In the genomic region with DNA sequence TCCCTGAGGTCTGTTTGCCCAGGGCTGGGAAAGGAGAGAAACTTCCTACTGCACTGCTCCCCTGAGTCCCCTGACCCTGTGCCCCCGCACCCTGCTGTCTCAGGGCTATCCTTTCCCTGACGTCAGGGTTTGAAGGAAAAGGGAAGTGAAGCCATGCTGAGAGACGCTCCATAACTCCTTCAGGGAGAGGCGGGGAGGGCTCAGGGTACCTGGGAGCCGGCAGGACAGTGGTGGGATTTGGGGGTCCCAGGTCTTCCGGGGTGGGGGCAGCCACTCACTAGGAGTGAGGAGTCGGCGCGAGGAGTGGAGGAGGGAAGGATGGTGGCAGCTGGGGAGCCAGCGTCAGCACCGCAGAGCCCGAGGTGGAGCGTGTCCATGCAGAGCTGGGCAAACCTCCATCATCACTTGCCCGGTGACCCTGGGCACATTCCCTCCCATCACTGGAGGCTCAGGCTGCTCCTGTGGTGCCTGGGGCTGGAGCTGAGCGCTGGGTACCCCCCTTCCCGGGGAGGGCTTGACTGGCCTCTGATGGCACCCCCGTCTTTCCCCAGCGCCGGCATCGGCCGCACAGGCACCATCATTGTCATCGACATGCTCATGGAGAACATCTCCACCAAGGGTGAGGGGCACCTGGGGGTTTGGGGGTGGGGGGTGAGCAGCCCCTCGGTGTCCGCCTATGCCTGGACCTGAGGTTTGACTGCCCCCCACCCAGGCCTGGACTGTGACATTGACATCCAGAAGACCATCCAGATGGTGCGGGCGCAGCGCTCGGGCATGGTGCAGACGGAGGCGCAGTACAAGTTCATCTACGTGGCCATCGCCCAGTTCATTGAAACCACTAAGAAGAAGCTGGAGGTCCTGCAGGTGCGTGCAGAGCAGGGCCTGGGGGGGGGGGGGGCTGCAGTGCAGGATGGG, we compare ENCODE assay signal across 10 cellular contexts. TPM values are rescaled to one million over a fixed set of nuclear protein-coding genes. Genes with fewer than 3 reads are reported as not detected.
DNase-seq lines count a peak whose midpoint lies in the region; ATAC-seq and TF ChIP-seq lines count a peak whose summit lies in the region.
"Had no signal": no experiment of that assay in that cellular context is flagged by ENCODE, and none has a peak within 500 bp of the region (broad histone marks: within the 10 kb centered on the region; RNA-seq: fewer than 3 reads in every experiment).

No MANE protein-coding gene starts in this region.

- in situ Hi-C loops in G401 (cut with HindIII; ENCODE audit: low sequenced_read_pairs), result no loop called here

- no peak for DNase-seq in GM12864 (ENCODE audit: low read depth)
- DNase-seq in natural killer cell treated with Interleukin-12 subunit alpha and Interleukin-12 subunit beta and Interleukin-15 and Interleukin-18, amount 100 ng/mL, for 72 hours (ENCODE audit: low spot score), result no peak
- DNase-seq in NCI-H2107 (lab: John Stamatoyannopoulos, UW), result no peak
- DNase-seq in GM19240 (ENCODE audit: insufficient read length, low spot score), result no peak
- no peak for DNase-seq in G401 (ENCODE audit: low spot score)
- DNase-seq: NCI-H774 had no signal

- no peaks in the 10 kb centered on the region for H3K27me3 Mint-ChIP-seq in activated naive CD8-positive, alpha-beta T cell
- H3K27me3 Mint-ChIP-seq in natural killer cell treated with Interleukin-12 subunit alpha and Interleukin-12 subunit beta and Interleukin-15 and Interleukin-18, amount 100 ng/mL, for 72 hours, result no peaks in the 10 kb centered on the region

- peaks cover 84% of the 10 kb centered on the region for H3K4me1 Mint-ChIP-seq in activated naive CD8-positive, alpha-beta T cell (ENCODE audit: low read depth)
- H3K4me1 Mint-ChIP-seq in natural killer cell treated with Interleukin-12 subunit alpha and Interleukin-12 subunit beta and Interleukin-15 and Interleukin-18, amount 100 ng/mL, for 72 hours (ENCODE audit: low read depth in 2 of 2), result peaks cover 62 to 70% of the 10 kb centered on the region in 2 donors

- no peaks in the 10 kb centered on the region for H3K9me3 Mint-ChIP-seq in activated naive CD8-positive, alpha-beta T cell (ENCODE audit: low read depth)
- H3K9me3 Mint-ChIP-seq in natural killer cell treated with Interleukin-12 subunit alpha and Interleukin-12 subunit beta and Interleukin-15 and Interleukin-18, amount 100 ng/mL, for 72 hours, result no peaks in the 10 kb centered on the region
- H3K9me3 Mint-ChIP-seq: brain had no signal

- peak overlapping the region; percentile 97 for H3K4me3 Mint-ChIP-seq in activated naive CD8-positive, alpha-beta T cell
- peak overlapping the region; percentile 91 for H3K4me3 Mint-ChIP-seq in natural killer cell treated with Interleukin-12 subunit alpha and Interleukin-12 subunit beta and Interleukin-15 and Interleukin-18, amount 100 ng/mL, for 72 hours

- peaks cover 19% of the 10 kb centered on the region for H3K36me3 Mint-ChIP-seq in activated naive CD8-positive, alpha-beta T cell
- H3K36me3 Mint-ChIP-seq in natural killer cell treated with Interleukin-12 subunit alpha and Interleukin-12 subunit beta and Interleukin-15 and Interleukin-18, amount 100 ng/mL, for 72 hours, result peaks cover 4% of the 10 kb centered on the region
- H3K36me3 Mint-ChIP-seq: brain had no signal

- no peak for TF ChIP-seq CTCF in GM12864 (IDR thresholded peaks at IDR 0.05; ENCODE audit: low read depth, low read length, missing control alignments)

- ATAC-seq in HG03066 (IDR thresholded peaks at IDR 0.05; ENCODE audit: low read depth, unreplicated experiment), result peak; percentile 7
- no peak for ATAC-seq in natural killer cell treated with Interleukin-12 subunit alpha and Interleukin-12 subunit beta and Interleukin-15 and Interleukin-18, amount 100 ng/mL, for 72 hours
- ATAC-seq in GM21447 (IDR thresholded peaks at IDR 0.05; ENCODE audit: unreplicated experiment), result no peak

- H3K27ac Mint-ChIP-seq in activated naive CD8-positive, alpha-beta T cell, result peak overlapping the region; percentile 99
- H3K27ac Mint-ChIP-seq in natural killer cell treated with Interleukin-12 subunit alpha and Interleukin-12 subunit beta and Interleukin-15 and Interleukin-18, amount 100 ng/mL, for 72 hours, result peak overlapping the region; percentile 95 to 97

- peak overlapping the region; percentile 93 for H3K4me3 ChIP-seq in GM12864 (ENCODE audit: low read depth, low read length)

RNA-seq across cellular contexts. Expression of a gene that starts 8.5 kb away (rescaled TPM):
- 100 to 1,000 TPM in 1 of 2 donors, 10 to 100 TPM in 1; 71.6 to 131 TPM for total RNA-seq in natural killer cell treated with Interleukin-12 subunit alpha and Interleukin-12 subunit beta and Interleukin-15 and Interleukin-18, amount 100 ng/mL, for 72 hours
- total RNA-seq in G401 (2014; rRNA removed; shearing (Covaris generic)), result 12.1 and 16.6 TPM in 2 replicates

RNA-seq across cellular contexts. Expression of a gene that starts 10.8 kb away (rescaled TPM):
- 100 to 1,000 TPM; 227 to 350 TPM for total RNA-seq in natural killer cell treated with Interleukin-12 subunit alpha and Interleukin-12 subunit beta and Interleukin-15 and Interleukin-18, amount 100 ng/mL, for 72 hours
- total RNA-seq in G401 (2014; rRNA removed; shearing (Covaris generic)), result 667 and 679 TPM in 2 replicates

RNA-seq across cellular contexts. Expression of a gene that starts 11.1 kb away (rescaled TPM):
- 100 to 1,000 TPM in 1 of 2 donors, 10 to 100 TPM in 1; 74.9 to 141 TPM for total RNA-seq in natural killer cell treated with Interleukin-12 subunit alpha and Interleukin-12 subunit beta and Interleukin-15 and Interleukin-18, amount 100 ng/mL, for 72 hours
- 76.4 and 83.4 TPM in 2 replicates for total RNA-seq in G401 (2014; rRNA removed; shearing (Covaris generic))

RNA-seq across cellular contexts. Expression of a gene that starts 15.8 kb away (rescaled TPM):
- 100 to 1,000 TPM in 1 of 2 donors, 10 to 100 TPM in 1; 89.7 to 106 TPM for total RNA-seq in natural killer cell treated with Interleukin-12 subunit alpha and Interleukin-12 subunit beta and Interleukin-15 and Interleukin-18, amount 100 ng/mL, for 72 hours
- total RNA-seq in G401 (2014; rRNA removed; shearing (Covaris generic)), result 88.1 and 132 TPM in 2 replicates

RNA-seq across cellular contexts. Expression of a gene that starts 16.0 kb away (rescaled TPM):
- total RNA-seq in natural killer cell treated with Interleukin-12 subunit alpha and Interleukin-12 subunit beta and Interleukin-15 and Interleukin-18, amount 100 ng/mL, for 72 hours, result not detected
- total RNA-seq in G401 (2014; rRNA removed; shearing (Covaris generic)), result not detected in 2 replicates
